In genomic region chr10:91163709-91164474, GRCh38 we compare ENCODE assay signal across 8 cellular contexts. TPM values are rescaled to one million over a fixed set of nuclear protein-coding genes. Genes with fewer than 3 reads are reported as not detected.
DNase-seq lines count a peak whose midpoint lies in the region; ATAC-seq and TF ChIP-seq lines count a peak whose summit lies in the region.

No MANE protein-coding gene starts in this region.

- DNase-seq in NCI-H748 (lab: John Stamatoyannopoulos, UW; ENCODE audit: unreplicated experiment) (peak; percentile 22), NCI-H748 treated with DMSO at 0.1 percent for 48 hours (lab: John Stamatoyannopoulos, UW) (no peak), heart right ventricle (peak; percentile 46 to 49), posterior vena cava (ENCODE audit: low spot score) (peak; percentile 94), upper lobe of left lung (peak; percentile 74 to 89)

- peak overlapping the region; percentile 85 for H2AFZ ChIP-seq in SU-DHL-6 (ENCODE audit: low read depth, low read length, severe bottlenecking)

- peak overlapping the region; percentile 71 for H3K4me2 ChIP-seq in SU-DHL-6 (ENCODE audit: low read depth, low read length, poor library complexity, severe bottlenecking)

- H3K4me3 ChIP-seq in SU-DHL-6 (ENCODE audit: insufficient read depth, low read length, poor library complexity, severe bottlenecking) (peak overlapping the region; percentile 68), heart right ventricle (peak overlapping the region; percentile 62 to 99 (median 92)), upper lobe of left lung (peak overlapping the region; percentile 65 to 97 (median 92))

- intact Hi-C loops in heart right ventricle (cut with DNase I) (loop anchor here (2.0 to 10.0 kb wide), 9 partner anchors 57 to 119 kb away; partner anchors contain the start of gene PCGF5 (in 9 of the 10)), posterior vena cava (cut with DNase I) (loop anchor here (5.0 to 10.0 kb wide), 2 partner anchors 58 to 249 kb away; partner anchors contain the start of gene PCGF5 (in 1 of the 2))

- ATAC-seq in HG03196 (IDR thresholded peaks at IDR 0.05; ENCODE audit: unreplicated experiment) (peak; percentile 31), heart right ventricle (peak; percentile 35 to 82 (median 66)), upper lobe of left lung (ENCODE audit: low FRiP score in 2 of 2) (peak; percentile 77 to 91)

- H4K20me1 ChIP-seq in SU-DHL-6 (ENCODE audit: low read depth, low read length): no peaks in the 10 kb centered on the region

- H3K4me1 ChIP-seq in heart right ventricle (peaks cover 3 to 42% (median 13%) of the 10 kb centered on the region in 9 donors), upper lobe of left lung (peaks cover 7 to 17% (median 15%) of the 10 kb centered on the region in 4 donors)

- H3K9ac ChIP-seq in SU-DHL-6 (ENCODE audit: low read length): peak overlapping the region; percentile 67

- TF ChIP-seq CTCF in SU-DHL-6 (IDR thresholded peaks at IDR 0.05; ENCODE audit: insufficient read depth, low read length, poor library complexity, severe bottlenecking) (no peak), heart right ventricle (IDR thresholded peaks at IDR 0.05) (peak in 2 of 9 donors; percentile 22 to 33), upper lobe of left lung (IDR thresholded peaks at IDR 0.05) (peak in 1 of 6 experiments; percentile 37)

- H3K36me3 ChIP-seq in SU-DHL-6 (ENCODE audit: low read length): no peaks in the 10 kb centered on the region
- no peaks in the 10 kb centered on the region for H3K36me3 ChIP-seq in heart right ventricle
- H3K36me3 ChIP-seq in upper lobe of left lung: no peaks in the 10 kb centered on the region

- no peaks in the 10 kb centered on the region for H3K27me3 ChIP-seq in SU-DHL-6 (ENCODE audit: low read length)
- H3K27me3 ChIP-seq in heart right ventricle: peaks cover 0 to 8% (median 0%) of the 10 kb centered on the region in 7 donors
- H3K27me3 ChIP-seq in upper lobe of left lung: peaks cover 0 to 4% (median 0%) of the 10 kb centered on the region in 4 donors

- H3K79me2 ChIP-seq in SU-DHL-6 (ENCODE audit: insufficient read depth, low read length): no peaks in the 10 kb centered on the region

- H3K9me2 ChIP-seq in SU-DHL-6 (replicated peaks; ENCODE audit: insufficient read depth, low read length): no peaks in the 10 kb centered on the region

- no peak for TF ChIP-seq EP300 in upper lobe of left lung (IDR thresholded peaks at IDR 0.05)

- H3F3A ChIP-seq in SU-DHL-6 (ENCODE audit: insufficient read depth): no peaks in the 10 kb centered on the region

- TF ChIP-seq POLR2A in upper lobe of left lung (IDR thresholded peaks at IDR 0.05): peak in 1 of 4 donors; percentile 4

- H3K9me3 ChIP-seq in SU-DHL-6 (ENCODE audit: insufficient read depth, low read length): no peaks in the 10 kb centered on the region
- H3K9me3 ChIP-seq in heart right ventricle: no peaks in the 10 kb centered on the region
- H3K9me3 ChIP-seq in upper lobe of left lung: no peaks in the 10 kb centered on the region

- 3 to 6% (median 5%) methylated on average over 53 to 60 of the region's 60 CpGs for WGBS in adipose tissue, 3 donors
- WGBS in heart right ventricle, 2 donors: 4 to 5% methylated on average over 47 to 60 of the region's 60 CpGs
- WGBS in upper lobe of left lung, 2 donors: 5 to 12% methylated on average over 43 to 59 of the region's 60 CpGs

- H3K27ac ChIP-seq in SU-DHL-6 (ENCODE audit: low read depth, low read length) (no peak overlapping the region), adipose tissue (ENCODE audit: low read depth, low read length) (peak overlapping the region; percentile 97), heart right ventricle (peak overlapping the region; percentile 94 to 99 (median 98)), upper lobe of left lung (peak overlapping the region; percentile 89 to 97 (median 94))

RNA-seq across cellular contexts. Expression of gene PCGF5, which starts 56.6 kb away (rescaled TPM):
- polyA plus RNA-seq in adipose tissue (10 to 100 TPM; 12.5 to 30.4 (median 21.0) TPM), heart right ventricle (10 to 100 TPM; 46.2 to 62.8 TPM)
- total RNA-seq in heart right ventricle (100 to 1,000 TPM in 1 of 10 donors, 10 to 100 TPM in 9; 65.4 to 104 (median 79.5) TPM), posterior vena cava (100 to 1,000 TPM in 1 of 2 donors, 10 to 100 TPM in 1; 60.6 to 100 TPM), upper lobe of left lung (10 to 100 TPM; 20.9 to 66.6 (median 37.4) TPM)

Comparison
In these comparisons a context has a peak if more than half of its experiments do, and no peak if none do; other contexts are left out.
1. ATAC-seq: peak in every context shown above with its lines; median percentile 84 in upper lobe of left lung; 66 in heart right ventricle; 31 in HG03196.